19 cellular contexts compared by ENCODE assay signal in the genomic region with DNA sequence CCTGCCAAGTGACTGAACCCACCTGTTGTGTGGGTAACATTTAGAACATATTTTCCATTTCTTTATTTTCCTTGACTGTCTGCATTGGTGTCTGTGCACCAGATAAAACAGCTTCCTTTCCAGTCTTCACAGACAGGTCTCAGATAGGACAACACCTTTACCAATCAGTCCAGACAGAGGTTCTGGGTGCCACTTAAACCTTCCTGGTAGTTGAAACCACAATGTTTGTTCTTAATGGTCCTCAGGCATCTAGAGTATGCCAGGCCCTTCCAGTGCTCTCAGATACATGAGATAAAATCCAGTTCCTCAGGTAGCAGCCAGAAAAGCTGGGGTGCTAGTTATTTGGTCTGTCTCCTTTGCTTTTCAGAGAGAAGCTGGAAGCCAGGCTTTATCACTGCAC. TPM values are rescaled to one million over a fixed set of nuclear protein-coding genes. Genes with fewer than 3 reads are reported as not detected.
A peak's percentile ranks its signal among the peaks of the same experiment; 100 is the strongest.
DNase-seq lines count a peak whose midpoint lies in the region; ATAC-seq and TF ChIP-seq lines count a peak whose summit lies in the region.
"Had no signal": no experiment of that assay in that cellular context is flagged by ENCODE, and none has a peak within 500 bp of the region (broad histone marks: within the 10 kb centered on the region; RNA-seq: fewer than 3 reads in every experiment).

No MANE protein-coding gene starts in this region.

- peaks cover 7% of the 10 kb centered on the region for H3K4me1 ChIP-seq in upper lobe of right lung

- CTCF ChIA-PET in MCF 10A (lab: Yijun Ruan, JAX) = interaction anchor here (0.7 kb wide), 1 partner anchor 28 kb away, joined by 3 read pairs; no protein-coding TSS in a partner anchor
- CTCF ChIA-PET in activated CD4-positive, alpha-beta memory T cell treated with anti-CD3 and anti-CD28 coated beads for 36 hours (lab: Charles Lee) = interaction anchor here (1.0 to 1.4 kb wide), 2 partner anchors 10 to 29 kb away, joined by 3 to 4 read pairs; no protein-coding TSS in a partner anchor

- H3K9me3 Mint-ChIP-seq in MCF 10A (ENCODE audit: unreplicated experiment) (no peaks in the 10 kb centered on the region), type B pancreatic cell (peaks cover 4% of the 10 kb centered on the region)
- H3K9me3 Mint-ChIP-seq in activated CD4-positive, alpha-beta memory T cell treated with anti-CD3 and anti-CD28 coated beads for 36 hours = peaks cover 15% of the 10 kb centered on the region

- no peak overlapping the region for H3K27ac Mint-ChIP-seq in MCF 10A (ENCODE audit: low read depth, unreplicated experiment)
- H3K27ac Mint-ChIP-seq in activated CD4-positive, alpha-beta memory T cell treated with anti-CD3 and anti-CD28 coated beads for 36 hours = peak overlapping the region; percentile 87
- no peak overlapping the region for H3K27ac Mint-ChIP-seq in type B pancreatic cell

- ATAC-seq in upper lobe of right lung (peak; percentile 91), GM18517 (IDR thresholded peaks at IDR 0.05; ENCODE audit: unreplicated experiment) (no peak), HG03159 (IDR thresholded peaks at IDR 0.05; ENCODE audit: unreplicated experiment) (no peak)
- ATAC-seq: esophagus mucosa, K562, right cardiac atrium, Right ventricle myocardium inferior had no signal

- intact Hi-C loops in MCF 10A (cut with micrococcal nuclease) = no loop called here
- intact Hi-C loops in activated CD4-positive, alpha-beta memory T cell treated with anti-CD3 and anti-CD28 coated beads for 36 hours (cut with micrococcal nuclease) = no loop called here
- intact Hi-C loops in upper lobe of right lung (cut with DNase I) = no loop called here

- no TSS peak for BruUV-seq in MCF 10A (replicated peaks; lab: Mats Ljungman, UMichigan)

- no peak overlapping the region for H3K4me3 Mint-ChIP-seq in MCF 10A (ENCODE audit: unreplicated experiment)
- H3K4me3 Mint-ChIP-seq in activated CD4-positive, alpha-beta memory T cell treated with anti-CD3 and anti-CD28 coated beads for 36 hours = no peak overlapping the region
- no peak overlapping the region for H3K4me3 Mint-ChIP-seq in type B pancreatic cell

- peak overlapping the region; percentile 44 for H3K27ac ChIP-seq in upper lobe of right lung
- H3K27ac ChIP-seq: left ventricle myocardium inferior had no signal

- H3K4me1 Mint-ChIP-seq in MCF 10A (ENCODE audit: insufficient read depth, unreplicated experiment) (peaks cover 5% of the 10 kb centered on the region), type B pancreatic cell (ENCODE audit: unreplicated experiment) (no peaks in the 10 kb centered on the region)
- peaks cover 90% of the 10 kb centered on the region for H3K4me1 Mint-ChIP-seq in activated CD4-positive, alpha-beta memory T cell treated with anti-CD3 and anti-CD28 coated beads for 36 hours (ENCODE audit: low read depth)

- peaks cover 25% of the 10 kb centered on the region for H3K36me3 ChIP-seq in upper lobe of right lung

- no peaks in the 10 kb centered on the region for H3K27me3 ChIP-seq in upper lobe of right lung

- H3K4me3 ChIP-seq in upper lobe of right lung = no peak overlapping the region
- H3K4me3 ChIP-seq: K562, left ventricle myocardium inferior had no signal

- in situ Hi-C loops in T47D (cut with HindIII; ENCODE audit: low pct_unique_long_range_greater_than_20kb, low sequenced_read_pairs) = no loop called here

- H3K9me3 ChIP-seq in upper lobe of right lung = no peaks in the 10 kb centered on the region
- H3K9me3 ChIP-seq: left ventricle myocardium inferior had no signal

- H3K36me3 Mint-ChIP-seq in MCF 10A (ENCODE audit: insufficient read depth, unreplicated experiment) (peaks cover 29% of the 10 kb centered on the region), type B pancreatic cell (peaks cover 66% of the 10 kb centered on the region)
- H3K36me3 Mint-ChIP-seq in activated CD4-positive, alpha-beta memory T cell treated with anti-CD3 and anti-CD28 coated beads for 36 hours = peaks cover 80% of the 10 kb centered on the region

- TF ChIP-seq CTCF in MCF 10A (IDR thresholded peaks at IDR 0.05; ENCODE audit: unreplicated experiment) (no peak), upper lobe of right lung (IDR thresholded peaks at IDR 0.05) (no peak), type B pancreatic cell (conservative IDR thresholded peaks at IDR 0.05) (no peak)

- no peaks in the 10 kb centered on the region for H3K27me3 Mint-ChIP-seq in MCF 10A (ENCODE audit: insufficient read depth, unreplicated experiment)
- H3K27me3 Mint-ChIP-seq in activated CD4-positive, alpha-beta memory T cell treated with anti-CD3 and anti-CD28 coated beads for 36 hours = no peaks in the 10 kb centered on the region
- no peaks in the 10 kb centered on the region for H3K27me3 Mint-ChIP-seq in type B pancreatic cell

- POLR2A ChIA-PET in MCF 10A (lab: Yijun Ruan, JAX) = interaction anchor here (1.3 to 1.5 kb wide), 2 partner anchors 24 to 25 kb away, joined by 3 read pairs; no protein-coding TSS in a partner anchor
- POLR2A ChIA-PET in activated CD4-positive, alpha-beta memory T cell treated with anti-CD3 and anti-CD28 coated beads for 36 hours (lab: Charles Lee) = interaction anchor here (1.3 to 13.8 kb wide), 4 partner anchors 11 to 213 kb away, joined by 3 to 471 read pairs (median 4); no protein-coding TSS in a partner anchor

- DNase-seq in T47D (ENCODE audit: low read depth in 1 of 2, low spot score in 1 of 2) = peak; percentile 4 to 75
- no peak for DNase-seq in MCF 10A (ENCODE audit: unreplicated experiment)
- no peak for DNase-seq in activated CD4-positive, alpha-beta memory T cell treated with anti-CD3 and anti-CD28 coated beads for 36 hours
- peak; percentile 86 for DNase-seq in islet precursor cell
- DNase-seq in upper lobe of right lung = no peak
- DNase-seq in type B pancreatic cell (ENCODE audit: extremely low spot score, unreplicated experiment) = no peak
- DNase-seq: activated CD4-positive, CD25-positive, alpha-beta regulatory T cell; amniotic stem cell; caudate nucleus; left ventricle myocardium inferior; NCI-H1930; NCI-H446 treated with DMSO at 0.1 percent for 48 hours; right cardiac atrium had no signal

RNA-seq across cellular contexts. Expression of a gene that starts 7.0 kb away (rescaled TPM):
- total RNA-seq in MCF 10A (2022) = 5.1 and 6.7 TPM in 2 replicates
- total RNA-seq in activated CD4-positive, alpha-beta memory T cell treated with anti-CD3 and anti-CD28 coated beads for 36 hours = 100 to 1,000 TPM; 191 to 199 TPM
- 12.9 TPM for total RNA-seq in upper lobe of right lung
- 9.2 and 10.3 TPM in 2 replicates for total RNA-seq in type B pancreatic cell (ENCODE audit: low replicate concordance)

RNA-seq across cellular contexts. Expression of a gene that starts 54.8 kb away (rescaled TPM):
- total RNA-seq in MCF 10A (2022) (not detected in 2 replicates), upper lobe of right lung (3.3 TPM), type B pancreatic cell (ENCODE audit: low replicate concordance) (not detected in 2 replicates)
- 1 to 10 TPM; 3.6 to 4.9 TPM for total RNA-seq in activated CD4-positive, alpha-beta memory T cell treated with anti-CD3 and anti-CD28 coated beads for 36 hours
- total RNA-seq: K562, osteoblast had no signal

Comparison
In these comparisons a context has a peak if more than half of its experiments do, and no peak if none do; other contexts are left out.
1. DNase-seq: peak in T47D (2 of 2) and islet precursor cell (single experiment); none in MCF 10A (single experiment), activated CD4-positive, alpha-beta memory T cell treated with anti-CD3 and anti-CD28 coated beads for 36 hours (single experiment), upper lobe of right lung (single experiment) and type B pancreatic cell (single experiment).
2. RNA of a gene that starts 7.0 kb away (total RNA-seq): 191 to 199 TPM in activated CD4-positive, alpha-beta memory T cell treated with anti-CD3 and anti-CD28 coated beads for 36 hours; 12.9 TPM in upper lobe of right lung (single experiment), 9.2 to 10.3 TPM in type B pancreatic cell and 5.1 to 6.7 TPM in MCF 10A; every median in the first group is over 10 times any median in the second.